ENCODE assay signal across 19 cellular contexts in the genomic region with DNA sequence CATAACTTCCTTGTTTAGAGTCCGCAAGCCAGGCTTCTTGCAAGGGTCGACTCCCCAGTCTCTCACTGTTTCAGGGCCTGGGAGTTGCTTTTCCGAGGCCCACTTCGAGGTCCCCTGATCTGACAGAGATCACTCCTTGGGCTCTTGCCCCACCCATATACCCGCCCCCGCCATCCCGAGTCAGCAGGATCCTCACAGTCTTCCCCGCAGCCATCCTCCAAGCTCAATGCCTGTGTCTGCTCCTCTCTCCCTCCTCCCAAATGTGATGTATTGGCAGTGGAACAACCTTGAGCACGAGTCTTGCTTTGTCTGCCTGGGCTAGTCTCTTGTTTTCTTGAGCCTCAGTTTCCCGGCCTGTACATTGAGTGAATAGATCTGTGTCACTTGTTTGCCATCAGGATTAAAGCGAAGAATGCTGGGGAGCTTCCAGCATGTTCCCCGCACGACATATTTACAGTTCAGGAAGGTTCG. TPM values are rescaled to one million over a fixed set of nuclear protein-coding genes. Genes with fewer than 3 reads are reported as not detected.
DNase-seq lines count a peak whose midpoint lies in the region; ATAC-seq, FAIRE-seq and TF ChIP-seq lines count a peak whose summit lies in the region.
"Had no signal": no experiment of that assay in that cellular context is flagged by ENCODE, and none has a peak within 500 bp of the region (broad histone marks: within the 10 kb centered on the region; RNA-seq: fewer than 3 reads in every experiment).

No MANE protein-coding gene starts in this region.

- no peak for TF ChIP-seq CTCF in H9 (conservative IDR thresholded peaks at IDR 0.05)
- TF ChIP-seq CTCF in brain (conservative IDR thresholded peaks at IDR 0.05): no peak
- no peak for TF ChIP-seq CTCF in right atrium auricular region (IDR thresholded peaks at IDR 0.05)

- H3K9ac ChIP-seq in H9 (ENCODE audit: extremely low read depth, insufficient read length, low read length) (no peak overlapping the region), neuronal stem cell (ENCODE audit: low read depth, low read length, poor library complexity) (no peak overlapping the region)

- no peak overlapping the region for H3K56ac ChIP-seq in H9 (ENCODE audit: insufficient read length, low read depth, low read length)

- FAIRE-seq in GM19239 (lab: Jason Lieb, UNC): no peak
- FAIRE-seq: endometrium, G401.6 had no signal

- H3K23ac ChIP-seq in H9 (ENCODE audit: insufficient read length, low read depth, low read length) (no peak overlapping the region), neuronal stem cell (ENCODE audit: low read depth, low read length, poor library complexity) (no peak overlapping the region)

- H2BK15ac ChIP-seq in H9 (ENCODE audit: low read depth, low read length): no peak overlapping the region
- no peak overlapping the region for H2BK15ac ChIP-seq in neuronal stem cell (ENCODE audit: low read length)

- WGBS in H9 (ENCODE audit: extremely low coverage, insufficient read length, low lambda C conversion rate): no CpG with 5 or more reads among the region's 14 CpGs
- no CpG with 5 or more reads among the region's 14 CpGs for WGBS in neuronal stem cell (ENCODE audit: extremely low coverage in 2 of 2, insufficient read length in 2 of 2, insufficient replicate concordance in 1 of 2), 2 donors

- no peaks in the 10 kb centered on the region for H4K20me1 ChIP-seq in H9 (ENCODE audit: control insufficient read depth, insufficient read depth, insufficient read length)

- H3K27me3 ChIP-seq in H9 (ENCODE audit: insufficient read depth, low read length) (peaks cover 90% of the 10 kb centered on the region), neuronal stem cell (ENCODE audit: control insufficient read depth in 3 of 3, insufficient read depth in 3 of 3, low read depth in 1 of 3, low read length in 3 of 3) (peaks cover 81 to 100% (median 100%) of the 10 kb centered on the region in 3 experiments), right atrium auricular region (peaks cover 80 to 91% of the 10 kb centered on the region in 2 donors)

- no peak overlapping the region for H3K27ac ChIP-seq in H9 (ENCODE audit: insufficient read length, low read depth, low read length)
- H3K27ac ChIP-seq in neuronal stem cell (replicated peaks; ENCODE audit: low read length): no peak overlapping the region
- no peak overlapping the region for H3K27ac ChIP-seq in right atrium auricular region
- H3K27ac ChIP-seq: left ventricle myocardium inferior, ovary, sigmoid colon, SK-N-MC, VCaP had no signal

- H3K4me3 ChIP-seq in neuronal stem cell (ENCODE audit: low read length in 2 of 2) (no peak overlapping the region), right atrium auricular region (no peak overlapping the region)
- H3K4me3 ChIP-seq: ovary, sigmoid colon, SK-N-MC had no signal

- H2BK120ac ChIP-seq in H9 (ENCODE audit: low read depth, low read length, poor library complexity, severe bottlenecking) (no peak overlapping the region), neuronal stem cell (ENCODE audit: low read depth, low read length) (no peak overlapping the region)

- no peaks in the 10 kb centered on the region for H3K79me2 ChIP-seq in H9 (ENCODE audit: insufficient read depth, low read length)

- H3K36me3 ChIP-seq in neuronal stem cell (replicated peaks in 1 of 2; ENCODE audit: control insufficient read depth in 2 of 2, insufficient read depth in 2 of 2, low read length in 2 of 2) (no peaks in the 10 kb centered on the region), right atrium auricular region (no peaks in the 10 kb centered on the region)
- H3K36me3 ChIP-seq: left ventricle myocardium inferior, ovary, sigmoid colon had no signal

- no peaks in the 10 kb centered on the region for H3K9me3 Mint-ChIP-seq in activated T-cell treated with anti-CD3 and anti-CD28 coated beads, Interleukin-2, amount 50 U/mL, for 4 hours
- H3K9me3 Mint-ChIP-seq in H9: peaks cover 0 to 2% of the 10 kb centered on the region in 2 experiments; a peak in 2 of 5 replicates
- H3K9me3 Mint-ChIP-seq in brain: peaks cover 0 to 2% (median 0%) of the 10 kb centered on the region in 5 experiments

- H3K36me3 Mint-ChIP-seq in activated T-cell treated with anti-CD3 and anti-CD28 coated beads, Interleukin-2, amount 50 U/mL, for 4 hours (ENCODE audit: insufficient read depth): peaks cover 2% of the 10 kb centered on the region
- H3K36me3 Mint-ChIP-seq in H9 (ENCODE audit: insufficient read depth in 1 of 3, low read depth in 3 of 3) (peaks cover 0 to 10% (median 0%) of the 10 kb centered on the region in 3 experiments; a peak in 3 of 7 replicates), brain (no peaks in the 10 kb centered on the region)

- ATAC-seq in activated T-cell treated with anti-CD3 and anti-CD28 coated beads, Interleukin-2, amount 50 U/mL, for 4 hours: no peak

- DNase-seq in activated T-cell treated with anti-CD3 and anti-CD28 coated beads, Interleukin-2, amount 50 U/mL, for 4 hours: no peak
- DNase-seq in activated T-cell treated with anti-CD3 and anti-CD28 coated beads for 4 hours (no peak), H9 (no peak), neuronal stem cell (ENCODE audit: low spot score) (peak; percentile 12), GM19239 (ENCODE audit: insufficient read length, low spot score) (no peak), activated gamma-delta T cell (lab: John Stamatoyannopoulos, UW) (no peak), right atrium auricular region (ENCODE audit: low spot score) (no peak)
- DNase-seq: left ventricle myocardium inferior; NCI-H774; ovary; sigmoid colon; stimulated activated CD4-positive, alpha-beta T cell treated with anti-CD3 and anti-CD28 coated beads, Interleukin-1b, Interleukin-23, amount 100 ng/mL, for 48 hours had no signal

- H3K4me3 Mint-ChIP-seq in activated T-cell treated with anti-CD3 and anti-CD28 coated beads, Interleukin-2, amount 50 U/mL, for 4 hours: peak overlapping the region; percentile 9
- H3K4me3 Mint-ChIP-seq in H9: peak overlapping the region in 1 of 2 experiments; percentile 72; a peak in 3 of 5 replicates
- H3K4me3 Mint-ChIP-seq in brain: peak overlapping the region in 4 of 5 experiments; percentile 26 to 61 (median 41)

- H2AFZ ChIP-seq in H9 (ENCODE audit: low read length): no peak overlapping the region
- H2AFZ ChIP-seq in neuronal stem cell (ENCODE audit: low read length): peak overlapping the region; percentile 48

- H3K27ac Mint-ChIP-seq in H9 (no peak overlapping the region), brain (no peak overlapping the region)

- H3K4me2 ChIP-seq in H9 (ENCODE audit: insufficient read depth, insufficient read length, low read length) (peak overlapping the region; percentile 30), neuronal stem cell (ENCODE audit: insufficient read depth, low read length, poor library complexity, severe bottlenecking) (no peak overlapping the region)

- no peak overlapping the region for H3T11ph ChIP-seq in H9 (ENCODE audit: low read length)

- H2AK5ac ChIP-seq in H9 (ENCODE audit: insufficient read length, low read length): no peak overlapping the region
- peak overlapping the region; percentile 88 for H2AK5ac ChIP-seq in neuronal stem cell (ENCODE audit: low read depth, low read length)

- H3K4ac ChIP-seq in H9 (ENCODE audit: low read depth, low read length) (no peak overlapping the region), neuronal stem cell (ENCODE audit: low read length) (no peak overlapping the region)

- H3K9me3 ChIP-seq in H9 (ENCODE audit: control insufficient read depth, low read depth, low read length) (no peaks in the 10 kb centered on the region), neuronal stem cell (replicated peaks in 1 of 2; ENCODE audit: control insufficient read depth in 2 of 2, insufficient read depth in 1 of 2, low read depth in 1 of 2, low read length in 2 of 2) (peaks cover 0 to 4% of the 10 kb centered on the region in 2 donors), right atrium auricular region (no peaks in the 10 kb centered on the region)
- H3K9me3 ChIP-seq: left ventricle myocardium inferior, ovary, sigmoid colon had no signal

- no peak overlapping the region for H4K5ac ChIP-seq in H9 (ENCODE audit: insufficient read length, low read depth, low read length)

- H3K27me3 Mint-ChIP-seq in activated T-cell treated with anti-CD3 and anti-CD28 coated beads, Interleukin-2, amount 50 U/mL, for 4 hours (ENCODE audit: low read depth): peaks cover 78% of the 10 kb centered on the region
- H3K27me3 Mint-ChIP-seq in H9 (ENCODE audit: low read depth) (peaks cover 99% of the 10 kb centered on the region), brain (peaks cover 100% of the 10 kb centered on the region)

- H4K8ac ChIP-seq in H9 (replicated peaks; ENCODE audit: insufficient read length, low read depth, low read length) (no peak overlapping the region), neuronal stem cell (ENCODE audit: low read depth, low read length) (no peak overlapping the region)

- H2BK5ac ChIP-seq in H9 (ENCODE audit: insufficient read length, low read length) (no peak overlapping the region), neuronal stem cell (ENCODE audit: low read length) (no peak overlapping the region)

- H3K18ac ChIP-seq in H9 (ENCODE audit: insufficient read length, low read depth, low read length) (no peak overlapping the region), neuronal stem cell (ENCODE audit: low read length) (no peak overlapping the region)

- peaks cover 17% of the 10 kb centered on the region for H3K23me2 ChIP-seq in H9 (ENCODE audit: insufficient read length, low read depth, low read length, poor library complexity, severe bottlenecking)

- H4K91ac ChIP-seq in H9 (ENCODE audit: insufficient read length, low read depth, low read length) (no peak overlapping the region), neuronal stem cell (ENCODE audit: low read depth, low read length, poor library complexity) (no peak overlapping the region)

- H3K79me1 ChIP-seq in H9 (ENCODE audit: insufficient read depth, low read depth, low read length, poor library complexity, severe bottlenecking) (no peaks in the 10 kb centered on the region), neuronal stem cell (ENCODE audit: low read depth, low read length) (peaks cover 2% of the 10 kb centered on the region)

- H3K14ac ChIP-seq in H9 (ENCODE audit: insufficient read depth, low read length): no peak overlapping the region
- no peak overlapping the region for H3K14ac ChIP-seq in neuronal stem cell (ENCODE audit: low read length)

- no peak overlapping the region for H2BK20ac ChIP-seq in H9 (ENCODE audit: low read depth, low read length, poor library complexity, severe bottlenecking)

- H3K4me1 Mint-ChIP-seq in activated T-cell treated with anti-CD3 and anti-CD28 coated beads, Interleukin-2, amount 50 U/mL, for 4 hours (ENCODE audit: low read depth): peaks cover 65% of the 10 kb centered on the region
- peaks cover 32 to 63% of the 10 kb centered on the region in 2 experiments for H3K4me1 Mint-ChIP-seq in H9
- H3K4me1 Mint-ChIP-seq in brain: peaks cover 31% of the 10 kb centered on the region

- H3K4me1 ChIP-seq in H9 (ENCODE audit: insufficient read depth, low read length) (peaks cover 4% of the 10 kb centered on the region), neuronal stem cell (ENCODE audit: control insufficient read depth in 2 of 2, insufficient read depth in 1 of 2, low read depth in 1 of 2, low read length in 2 of 2) (peaks cover 2 to 11% of the 10 kb centered on the region in 2 donors), right atrium auricular region (peaks cover 0 to 54% of the 10 kb centered on the region in 2 donors)

- H2BK12ac ChIP-seq in H9 (ENCODE audit: insufficient read length, low read depth, low read length): no peak overlapping the region
- no peak overlapping the region for H2BK12ac ChIP-seq in neuronal stem cell (ENCODE audit: low read length)

RNA-seq across cellular contexts. Expression of gene HMX2, which starts 2.4 kb away (rescaled TPM):
- under 1 TPM in 1 of 3 donors, not detected in 2; 0.11 TPM for total RNA-seq in activated T-cell treated with anti-CD3 and anti-CD28 coated beads, Interleukin-2, amount 50 U/mL, for 4 hours
- total RNA-seq in H9 (2021): 0.35 and 0.46 TPM in 2 replicates
- polyA plus RNA-seq in brain (ENCODE audit: insufficient read depth, low read depth, low replicate concordance): 18.3 TPM
- polyA plus RNA-seq in neuronal stem cell (2013, experiment 1 of 2): not detected
- not detected for polyA plus RNA-seq in neuronal stem cell (2013, experiment 2 of 2)
- total RNA-seq in right atrium auricular region: not detected
- total RNA-seq: cerebellum, left ventricle myocardium inferior, ovary, temporal lobe had no signal
- polyA plus RNA-seq: ovary had no signal

RNA-seq across cellular contexts. Expression of gene BUB3, which starts 8.6 kb away (rescaled TPM):
- total RNA-seq in activated T-cell treated with anti-CD3 and anti-CD28 coated beads, Interleukin-2, amount 50 U/mL, for 4 hours: 100 to 1,000 TPM; 169 to 185 (median 173) TPM
- total RNA-seq in H9 (2021): 188 and 200 TPM in 2 replicates
- polyA plus RNA-seq in brain (ENCODE audit: insufficient read depth, low read depth, low replicate concordance): 230 TPM
- 104 TPM for polyA plus RNA-seq in neuronal stem cell (2013, experiment 1 of 2)
- 108 TPM for polyA plus RNA-seq in neuronal stem cell (2013, experiment 2 of 2)
- total RNA-seq in right atrium auricular region: 10 to 100 TPM; 35.4 to 36.9 TPM

RNA-seq across cellular contexts. Expression of gene HMX3, which starts 9.8 kb away (rescaled TPM):
- total RNA-seq in activated T-cell treated with anti-CD3 and anti-CD28 coated beads, Interleukin-2, amount 50 U/mL, for 4 hours: under 1 TPM in 1 of 3 donors, not detected in 2; 0.16 TPM
- total RNA-seq in H9 (2021) (0.20 TPM in 1 of 2 replicates, not detected in the other), right atrium auricular region (not detected)
- 12.9 TPM for polyA plus RNA-seq in brain (ENCODE audit: insufficient read depth, low read depth, low replicate concordance)
- not detected for polyA plus RNA-seq in neuronal stem cell (2013, experiment 1 of 2)
- not detected for polyA plus RNA-seq in neuronal stem cell (2013, experiment 2 of 2)
- total RNA-seq: cerebellum, left ventricle myocardium inferior, temporal lobe had no signal
- polyA plus RNA-seq: ovary had no signal
